In the genomic region with DNA sequence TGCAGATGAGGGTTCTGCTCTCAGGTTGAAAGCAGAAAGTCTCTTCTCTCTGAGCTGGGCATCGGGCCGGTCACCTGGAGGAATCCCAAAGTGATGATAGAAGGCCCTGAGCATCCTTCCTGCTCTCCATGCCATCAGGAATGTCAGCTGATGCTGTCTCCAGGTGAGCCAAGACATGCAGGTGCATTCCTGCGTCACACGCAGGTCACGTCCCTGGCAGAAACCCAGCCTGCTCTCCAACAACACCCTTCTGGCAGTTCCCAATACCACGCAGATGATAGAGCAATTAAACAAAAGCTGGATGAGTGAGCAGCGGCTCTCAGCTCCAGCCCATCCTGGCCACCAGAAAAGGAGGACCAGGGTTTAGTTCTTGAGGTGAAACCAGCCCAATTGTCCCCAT, we compare ENCODE assay signal across 17 cellular contexts. TPM values are rescaled to one million over a fixed set of nuclear protein-coding genes. Genes with fewer than 3 reads are reported as not detected.
DNase-seq lines count a peak whose midpoint lies in the region; TF ChIP-seq lines count a peak whose summit lies in the region.
"Had no signal": no experiment of that assay in that cellular context is flagged by ENCODE, and none has a peak within 500 bp of the region (broad histone marks: within the 10 kb centered on the region; RNA-seq: fewer than 3 reads in every experiment).

No MANE protein-coding gene starts in this region.

- no peaks in the 10 kb centered on the region for H3K4me1 ChIP-seq in A673 (ENCODE audit: insufficient read depth, low read length, poor library complexity, severe bottlenecking)
- H3K4me1 ChIP-seq: gastroesophageal sphincter had no signal

- H3K27ac ChIP-seq in RWPE1 (no peak overlapping the region), A673 (ENCODE audit: low read depth, low read length, poor library complexity, severe bottlenecking) (no peak overlapping the region)
- H3K27ac ChIP-seq: gastroesophageal sphincter had no signal

- no peak for TF ChIP-seq CTCF in RWPE1 (conservative IDR thresholded peaks at IDR 0.05; ENCODE audit: low read depth)
- TF ChIP-seq CTCF in A673 (conservative IDR thresholded peaks at IDR 0.05; ENCODE audit: low read depth, low read length) = no peak

- no peaks in the 10 kb centered on the region for H3K9me3 ChIP-seq in A673 (ENCODE audit: low read depth, low read length, poor library complexity, severe bottlenecking)

- POLR2A ChIA-PET in RWPE1 (lab: Yijun Ruan, JAX; ENCODE audit: low non-redundant PET) = interaction anchor here (0.6 kb wide), 2 partner anchors 277 to 408 kb away, joined by 3 to 4 read pairs; a partner anchor contains a TSS
- POLR2A ChIA-PET in A673 (lab: Charles Lee; ENCODE audit: low non-redundant PET) = no interaction called here

- BruUV-seq in A673 (replicated peaks; lab: Mats Ljungman, UMichigan) = no TSS peak

- H3K4me3 ChIP-seq in A673 (ENCODE audit: low read depth, low read length, poor library complexity, severe bottlenecking) = no peak overlapping the region
- H3K4me3 ChIP-seq: gastroesophageal sphincter had no signal

- DNase-seq in DMS53 (lab: John Stamatoyannopoulos, UW) (peak; percentile 94), NCI-H1105 treated with DMSO at 0.1 percent for 48 hours (lab: John Stamatoyannopoulos, UW) (peak; percentile 70), RWPE1 (ENCODE audit: low spot score) (peak; percentile 44), kidney tubule cell (ENCODE audit: low spot score) (peak; percentile 33), cerebellum (ENCODE audit: low spot score) (no peak), A673 (ENCODE audit: low spot score) (no peak), NCI-H2227 treated with DMSO at 0.1 percent for 48 hours (lab: John Stamatoyannopoulos, UW) (no peak)
- no peak for DNase-seq in stimulated activated CD4-positive, alpha-beta T cell treated with anti-CD3 and anti-CD28 coated beads, Interleukin-4, amount 100 ng/mL, for 24 hours
- DNase-seq: activated CD4-positive, alpha-beta memory T cell treated with anti-CD3 and anti-CD28 coated beads for 36 hours; activated CD4-positive, CD25-positive, alpha-beta regulatory T cell; central memory CD4-positive, alpha-beta T cell; kidney glomerular epithelial cell; MV-4-11; naive B cell; right cardiac atrium; T-helper 9 cell had no signal

- H3K36me3 ChIP-seq in A673 (ENCODE audit: insufficient read depth, low read length, poor library complexity, severe bottlenecking) = no peaks in the 10 kb centered on the region
- H3K36me3 ChIP-seq: gastroesophageal sphincter had no signal

- CTCF ChIA-PET in RWPE1 (lab: Yijun Ruan, JAX) = interaction anchor here (0.7 kb wide), 1 partner anchor 391 kb away, joined by 4 read pairs; no protein-coding TSS in a partner anchor
- CTCF ChIA-PET in A673 (lab: Charles Lee) = no interaction called here

- no peaks in the 10 kb centered on the region for H3K27me3 ChIP-seq in A673 (replicated peaks; ENCODE audit: insufficient read depth, low read depth, low read length, poor library complexity)

- intact Hi-C loops in A673 (cut with micrococcal nuclease; ENCODE audit: unreplicated experiment) = no loop called here

RNA-seq across cellular contexts. Expression of a gene that starts 6.9 kb away (rescaled TPM):
- total RNA-seq in cerebellum (33.0 TPM), A673 (2021) (51.7 and 57.8 TPM in 2 replicates)

Comparison
In these comparisons a context has a peak if more than half of its experiments do, and no peak if none do; other contexts are left out.
1. DNase-seq: peak in DMS53 (single experiment), NCI-H1105 treated with DMSO at 0.1 percent for 48 hours (single experiment), RWPE1 (single experiment) and kidney tubule cell (single experiment); none in stimulated activated CD4-positive, alpha-beta T cell treated with anti-CD3 and anti-CD28 coated beads, Interleukin-4, amount 100 ng/mL, for 24 hours (single experiment), cerebellum (single experiment), A673 (single experiment) and NCI-H2227 treated with DMSO at 0.1 percent for 48 hours (single experiment).